In the genomic region with DNA sequence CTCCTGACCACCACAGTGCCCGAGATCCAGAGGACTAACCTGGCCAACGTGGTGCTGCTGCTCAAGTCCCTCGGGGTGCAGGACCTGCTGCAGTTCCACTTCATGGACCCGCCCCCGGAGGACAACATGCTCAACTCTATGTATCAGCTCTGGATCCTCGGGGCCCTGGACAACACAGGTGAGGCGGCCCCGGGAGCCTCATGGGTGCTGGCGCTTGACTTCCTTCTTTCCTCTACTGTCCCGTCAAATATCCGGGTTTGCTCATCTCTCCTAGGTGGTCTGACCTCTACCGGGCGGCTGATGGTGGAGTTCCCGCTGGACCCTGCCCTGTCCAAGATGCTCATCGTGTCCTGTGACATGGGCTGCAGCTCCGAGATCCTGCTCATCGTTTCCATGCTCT, we compare ENCODE assay signal across 31 cellular contexts. TPM values are rescaled to one million over a fixed set of nuclear protein-coding genes. Genes with fewer than 3 reads are reported as not detected.
"Had no signal": no experiment of that assay in that cellular context is flagged by ENCODE, and none has a peak within 500 bp of the region (broad histone marks: within the 10 kb centered on the region; RNA-seq: fewer than 3 reads in every experiment).

No MANE protein-coding gene starts in this region.

- H3K4me3 Mint-ChIP-seq: immature natural killer cell; mesothelial cell of epicardium; naive B cell; natural killer cell; stimulated activated effector memory CD8-positive, alpha-beta T cell treated with anti-CD3 and anti-CD28 coated beads, Interleukin-12 subunit alpha, Interleukin-12 subunit beta, amount 100 ng/mL, for 72 hours; stimulated activated naive CD8-positive, alpha-beta T cell treated with anti-CD3 and anti-CD28 coated beads, Interleukin-15, amount 100 ng/mL, for 72 hours; type B pancreatic cell had no signal

- H3K27ac Mint-ChIP-seq: immature natural killer cell; mesothelial cell of epicardium; natural killer cell; stimulated activated effector memory CD8-positive, alpha-beta T cell treated with anti-CD3 and anti-CD28 coated beads, Interleukin-12 subunit alpha, Interleukin-12 subunit beta, amount 100 ng/mL, for 72 hours; stimulated activated naive CD8-positive, alpha-beta T cell treated with anti-CD3 and anti-CD28 coated beads, Interleukin-15, amount 100 ng/mL, for 72 hours; type B pancreatic cell had no signal

- H3K9me3 Mint-ChIP-seq: immature natural killer cell; mesothelial cell of epicardium; naive B cell; natural killer cell; stimulated activated effector memory CD8-positive, alpha-beta T cell treated with anti-CD3 and anti-CD28 coated beads, Interleukin-12 subunit alpha, Interleukin-12 subunit beta, amount 100 ng/mL, for 72 hours; stimulated activated naive CD8-positive, alpha-beta T cell treated with anti-CD3 and anti-CD28 coated beads, Interleukin-15, amount 100 ng/mL, for 72 hours; type B pancreatic cell had no signal

- ATAC-seq: heart right ventricle; left colon; left lung; lower lobe of right lung; natural killer cell; pancreas; right cardiac atrium; stimulated activated effector memory CD8-positive, alpha-beta T cell treated with anti-CD3 and anti-CD28 coated beads, Interleukin-12 subunit alpha, Interleukin-12 subunit beta, amount 100 ng/mL, for 72 hours; stimulated activated naive CD8-positive, alpha-beta T cell treated with anti-CD3 and anti-CD28 coated beads, Interleukin-15, amount 100 ng/mL, for 72 hours had no signal

- H3K27me3 Mint-ChIP-seq: naive B cell; stimulated activated naive CD8-positive, alpha-beta T cell treated with anti-CD3 and anti-CD28 coated beads, Interleukin-15, amount 100 ng/mL, for 72 hours; type B pancreatic cell had no signal

- H3K4me1 Mint-ChIP-seq: immature natural killer cell; mesothelial cell of epicardium; natural killer cell; stimulated activated effector memory CD8-positive, alpha-beta T cell treated with anti-CD3 and anti-CD28 coated beads, Interleukin-12 subunit alpha, Interleukin-12 subunit beta, amount 100 ng/mL, for 72 hours; stimulated activated naive CD8-positive, alpha-beta T cell treated with anti-CD3 and anti-CD28 coated beads, Interleukin-15, amount 100 ng/mL, for 72 hours had no signal

- DNase-seq: heart right ventricle; immature natural killer cell; kidney; left colon; left lung; lower lobe of right lung; mammary epithelial cell; mesenchymal stem cell; naive B cell; natural killer cell; pancreas; posterior cingulate gyrus; retina; right cardiac atrium; stimulated activated CD4-positive, alpha-beta T cell treated with anti-CD3 and anti-CD28 coated beads, Interleukin-12 subunit alpha, Interleukin-12 subunit beta, amount 100 ng/mL, for 4 hours; stimulated activated CD4-positive, alpha-beta T cell treated with anti-CD3 and anti-CD28 coated beads, Interleukin-15, amount 100 ng/mL, for 24 hours; stimulated activated CD4-positive, alpha-beta T cell treated with anti-CD3 and anti-CD28 coated beads, Interleukin-2, amount 100 ng/mL, for 24 hours; stimulated activated CD4-positive, alpha-beta T cell treated with anti-CD3 and anti-CD28 coated beads, Interleukin-4, amount 100 ng/mL, for 1 hour; stimulated activated naive CD4-positive, alpha-beta T cell; stimulated activated naive CD8-positive, alpha-beta T cell treated with anti-CD3 and anti-CD28 coated beads, Interleukin-15, amount 100 ng/mL, for 72 hours; substantia nigra; uterus had no signal

- FAIRE-seq: islet of Langerhans, kidney, pancreas had no signal

RNA-seq across cellular contexts. Expression of gene HPR, which starts 44.3 kb away (rescaled TPM):
- total RNA-seq: left colon, mammary epithelial cell, mononuclear cell, natural killer cell, pancreas, skeletal muscle tissue, smooth muscle cell, temporal lobe, ureter had no signal

RNA-seq across cellular contexts. Expression of gene HP, which starts 53.1 kb away (rescaled TPM):
- total RNA-seq: left colon, mammary epithelial cell, mesothelial cell of epicardium, smooth muscle cell had no signal
